8 cellular contexts compared by ENCODE assay signal in the genomic region with DNA sequence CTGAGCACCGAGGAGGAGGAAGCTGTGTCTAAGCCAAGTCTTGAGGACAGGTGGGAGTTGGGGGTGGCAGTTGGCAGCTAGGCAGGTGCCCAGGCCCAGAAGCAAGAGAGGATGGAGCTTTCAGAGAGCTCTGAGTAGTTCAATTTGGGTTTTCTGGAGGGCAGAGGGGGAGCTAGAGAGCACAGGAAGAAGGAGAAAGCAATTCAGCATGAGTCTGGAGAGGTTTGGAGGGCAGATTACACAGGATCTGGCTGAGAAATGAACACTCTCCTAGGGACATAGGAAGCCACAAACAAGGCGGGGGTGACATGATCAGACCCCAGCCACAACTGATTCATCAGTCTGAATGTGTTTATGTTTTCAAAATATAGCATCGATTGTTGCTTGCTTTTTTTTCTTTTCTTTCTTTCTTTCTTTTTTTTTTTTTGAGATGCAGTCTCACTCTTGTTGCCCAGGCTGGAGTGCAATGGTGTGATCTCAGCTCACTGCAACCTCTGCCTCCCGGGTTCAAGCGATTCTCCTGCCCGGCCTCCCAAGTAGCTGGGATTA. TPM values are rescaled to one million over a fixed set of nuclear protein-coding genes. Genes with fewer than 3 reads are reported as not detected.
DNase-seq lines count a peak whose midpoint lies in the region; ATAC-seq and TF ChIP-seq lines count a peak whose summit lies in the region.

No MANE protein-coding gene starts in this region.

- no peak overlapping the region for H3K4me3 Mint-ChIP-seq in activated CD4-positive, alpha-beta memory T cell treated with anti-CD3 and anti-CD28 coated beads for 36 hours
- no peak overlapping the region for H3K4me3 Mint-ChIP-seq in glutamatergic neuron (ENCODE audit: unreplicated experiment)

- DNase-seq in NCI-H2227 (lab: John Stamatoyannopoulos, UW; ENCODE audit: unreplicated experiment) = peak; percentile 25
- DNase-seq in NCI-H2227 treated with DMSO at 0.1 percent for 48 hours (lab: John Stamatoyannopoulos, UW) = no peak
- peak; percentile 40 for DNase-seq in MG63
- peak; percentile 20 for DNase-seq in activated CD4-positive, alpha-beta memory T cell treated with anti-CD3 and anti-CD28 coated beads for 36 hours
- no peak for DNase-seq in glutamatergic neuron
- no peak for DNase-seq in cerebellum (ENCODE audit: low spot score)

- no peaks in the 10 kb centered on the region for H3K36me3 Mint-ChIP-seq in activated CD4-positive, alpha-beta memory T cell treated with anti-CD3 and anti-CD28 coated beads for 36 hours
- H3K36me3 Mint-ChIP-seq in glutamatergic neuron (ENCODE audit: unreplicated experiment) = peaks cover 5% of the 10 kb centered on the region

- H3K4me1 Mint-ChIP-seq in activated CD4-positive, alpha-beta memory T cell treated with anti-CD3 and anti-CD28 coated beads for 36 hours (ENCODE audit: low read depth) = peaks cover 3% of the 10 kb centered on the region
- peaks cover 18% of the 10 kb centered on the region for H3K4me1 Mint-ChIP-seq in glutamatergic neuron (ENCODE audit: low read depth, unreplicated experiment)

- no peaks in the 10 kb centered on the region for H3K27me3 ChIP-seq in MG63

- POLR2A ChIA-PET in activated CD4-positive, alpha-beta memory T cell treated with anti-CD3 and anti-CD28 coated beads for 36 hours (lab: Charles Lee) = interaction anchor here (1.0 kb wide), 1 partner anchor 95 kb away, joined by 3 read pairs; the partner anchor contains the start of gene KDM4A

- CTCF ChIA-PET in activated CD4-positive, alpha-beta memory T cell treated with anti-CD3 and anti-CD28 coated beads for 36 hours (lab: Charles Lee) = interaction anchor here (0.7 to 1.8 kb wide), 4 partner anchors 9 to 1295 kb away, joined by 3 to 8 read pairs (median 6); no protein-coding TSS in a partner anchor

- no peak overlapping the region for H3K4me3 ChIP-seq in MG63

- H3K27ac Mint-ChIP-seq in activated CD4-positive, alpha-beta memory T cell treated with anti-CD3 and anti-CD28 coated beads for 36 hours = no peak overlapping the region
- H3K27ac Mint-ChIP-seq in glutamatergic neuron (ENCODE audit: unreplicated experiment) = peak overlapping the region; percentile 10

- intact Hi-C loops in activated CD4-positive, alpha-beta memory T cell treated with anti-CD3 and anti-CD28 coated beads for 36 hours (cut with micrococcal nuclease) = no loop called here

- H3K9me3 Mint-ChIP-seq in activated CD4-positive, alpha-beta memory T cell treated with anti-CD3 and anti-CD28 coated beads for 36 hours = no peaks in the 10 kb centered on the region
- H3K9me3 Mint-ChIP-seq in glutamatergic neuron (ENCODE audit: unreplicated experiment) = peaks cover 6% of the 10 kb centered on the region

- H3K27me3 Mint-ChIP-seq in activated CD4-positive, alpha-beta memory T cell treated with anti-CD3 and anti-CD28 coated beads for 36 hours = peaks cover 6% of the 10 kb centered on the region
- peaks cover 6% of the 10 kb centered on the region for H3K27me3 Mint-ChIP-seq in glutamatergic neuron (ENCODE audit: unreplicated experiment)

- no peaks in the 10 kb centered on the region for H3K9me3 ChIP-seq in MG63

- no peak for TF ChIP-seq CTCF in glutamatergic neuron (IDR thresholded peaks at IDR 0.05; ENCODE audit: partially characterized antibody, unreplicated experiment)

- no peak for ATAC-seq in GM19463 (IDR thresholded peaks at IDR 0.05; ENCODE audit: unreplicated experiment)
- ATAC-seq in GM21367 (IDR thresholded peaks at IDR 0.05; ENCODE audit: unreplicated experiment) = no peak

- H3K36me3 ChIP-seq in MG63 = no peaks in the 10 kb centered on the region; the same call in 1 of the 2 replicates

RNA-seq across cellular contexts. Expression of gene PTPRF, which starts 23.8 kb away (rescaled TPM):
- 28.5 and 33.0 TPM in 2 replicates for total RNA-seq in MG63 (2014; rRNA removed; shearing (Covaris generic); ENCODE audit: low replicate concordance)
- total RNA-seq in activated CD4-positive, alpha-beta memory T cell treated with anti-CD3 and anti-CD28 coated beads for 36 hours = 1 to 10 TPM; 2.4 to 2.8 TPM
- total RNA-seq in glutamatergic neuron (ENCODE audit: unreplicated experiment) (171 TPM), cerebellum (75.7 TPM)

Comparison
In these comparisons a context has a peak if more than half of its experiments do, and no peak if none do; other contexts are left out.
1. DNase-seq: peak in NCI-H2227 (single experiment), MG63 (single experiment) and activated CD4-positive, alpha-beta memory T cell treated with anti-CD3 and anti-CD28 coated beads for 36 hours (single experiment); none in NCI-H2227 treated with DMSO at 0.1 percent for 48 hours (single experiment), glutamatergic neuron (single experiment) and cerebellum (single experiment).